22 cellular contexts compared by ENCODE assay signal in genomic region chr1:232655746-232656085, GRCh38.
"Had no signal": no experiment of that assay in that cellular context is flagged by ENCODE, and none has a peak within 500 bp of the region (broad histone marks: within the 10 kb centered on the region; RNA-seq: fewer than 3 reads in every experiment).

No MANE protein-coding gene starts in this region.

- H3K4me3 Mint-ChIP-seq: activated CD4-positive, alpha-beta T cell treated with anti-CD3 and anti-CD28 coated beads for 36 hours; activated naive CD8-positive, alpha-beta T cell treated with anti-CD3 and anti-CD28 coated beads for 36 hours; activated T-helper 1 cell treated with anti-CD3 and anti-CD28 coated beads, Interleukin-12 subunit alpha, Interleukin-12 subunit beta, Interleukin-2, Interleukin-4 antibody, amounts not matched to agents 30 ng/mL and 10 ng/mL and 1 ng/mL, durations not matched to agents 14 hours and 24 hours and 36 hours; nephron progenitor cell; WTC11 had no signal

- H3K4me1 ChIP-seq: transverse colon had no signal

- H3K27ac ChIP-seq: esophagus muscularis mucosa, gastroesophageal sphincter, heart right ventricle, transverse colon had no signal

- H3K27ac Mint-ChIP-seq: activated CD4-positive, alpha-beta T cell treated with anti-CD3 and anti-CD28 coated beads for 36 hours; activated naive CD8-positive, alpha-beta T cell treated with anti-CD3 and anti-CD28 coated beads for 36 hours; activated T-helper 1 cell treated with anti-CD3 and anti-CD28 coated beads, Interleukin-12 subunit alpha, Interleukin-12 subunit beta, Interleukin-2, Interleukin-4 antibody, amounts not matched to agents 30 ng/mL and 10 ng/mL and 1 ng/mL, durations not matched to agents 14 hours and 24 hours and 36 hours; immature natural killer cell; nephron progenitor cell; WTC11 had no signal

- ATAC-seq: activated CD4-positive, alpha-beta T cell treated with anti-CD3 and anti-CD28 coated beads for 36 hours; gastroesophageal sphincter; heart right ventricle; left ventricle myocardium superior had no signal

- H3K9me3 ChIP-seq: esophagus muscularis mucosa, gastroesophageal sphincter, heart right ventricle, transverse colon had no signal

- DNase-seq: activated CD4-positive, alpha-beta T cell treated with anti-CD3 and anti-CD28 coated beads for 36 hours; activated CD4-positive, alpha-beta T cell treated with anti-CD3 and anti-CD28 coated beads, Interleukin-2, amount 50 U/mL, for 48 hours; activated naive CD8-positive, alpha-beta T cell treated with anti-CD3 and anti-CD28 coated beads for 36 hours; activated T-cell treated with anti-CD3 and anti-CD28 coated beads for 4 hours; amniotic stem cell; dermis blood vessel endothelial cell; effector memory CD4-positive, alpha-beta T cell; heart right ventricle; left ventricle myocardium superior; nephron progenitor cell; occipital lobe; posterior cingulate gyrus; stimulated activated CD4-positive, alpha-beta T cell treated with anti-CD3 and anti-CD28 coated beads, Interleukin-1b, Interleukin-23, amount 100 ng/mL, for 48 hours; stimulated activated CD8-positive, alpha-beta memory T cell treated with anti-CD3 and anti-CD28 coated beads, Interleukin-4, amount 100 ng/mL, for 48 hours; stimulated activated naive CD4-positive, alpha-beta T cell; substantia nigra; transverse colon had no signal

- H3K4me3 ChIP-seq: esophagus muscularis mucosa, gastroesophageal sphincter, heart right ventricle, transverse colon had no signal

- H3K36me3 ChIP-seq: esophagus muscularis mucosa, gastroesophageal sphincter, heart right ventricle, transverse colon had no signal

- H3K9me3 Mint-ChIP-seq: activated naive CD8-positive, alpha-beta T cell treated with anti-CD3 and anti-CD28 coated beads for 36 hours; activated T-helper 1 cell treated with anti-CD3 and anti-CD28 coated beads, Interleukin-12 subunit alpha, Interleukin-12 subunit beta, Interleukin-2, Interleukin-4 antibody, amounts not matched to agents 30 ng/mL and 10 ng/mL and 1 ng/mL, durations not matched to agents 14 hours and 24 hours and 36 hours; immature natural killer cell; nephron progenitor cell; WTC11 had no signal

- H3K27me3 ChIP-seq: esophagus muscularis mucosa, gastroesophageal sphincter, transverse colon had no signal

- H3K36me3 Mint-ChIP-seq: activated naive CD8-positive, alpha-beta T cell treated with anti-CD3 and anti-CD28 coated beads for 36 hours; immature natural killer cell; WTC11 had no signal
